Comparison of ENCODE assay signal across 8 cellular contexts in genomic region chr10:104327745-104328635, GRCh38. TPM values are rescaled to one million over a fixed set of nuclear protein-coding genes. Genes with fewer than 3 reads are reported as not detected.
A peak's percentile ranks its signal among the peaks of the same experiment; 100 is the strongest.
DNase-seq lines count a peak whose midpoint lies in the region; ATAC-seq and TF ChIP-seq lines count a peak whose summit lies in the region.

No MANE protein-coding gene starts in this region.

- H3K36me3 Mint-ChIP-seq in activated naive CD4-positive, alpha-beta T cell treated with anti-CD3 and anti-CD28 coated beads, Interleukin-2, amount 50 U/mL, for 72 hours: peaks cover 0 to 21% of the 10 kb centered on the region in 2 donors

- peak in 1 of 2 donors; percentile 21 for ATAC-seq in activated naive CD4-positive, alpha-beta T cell treated with anti-CD3 and anti-CD28 coated beads, Interleukin-2, amount 50 U/mL, for 72 hours
- ATAC-seq in left cardiac atrium (peak; percentile 5 to 9), HG03039 (IDR thresholded peaks at IDR 0.05; ENCODE audit: unreplicated experiment) (no peak), HG03520 (IDR thresholded peaks at IDR 0.05; ENCODE audit: unreplicated experiment) (no peak)

- peak overlapping the region; percentile 32 for H3K4me3 ChIP-seq in retinal pigment epithelial cell (ENCODE audit: low read length)

- DNase-seq in 8988T (peak; percentile 40), HS-5 (ENCODE audit: low read depth) (peak; percentile 68), left cardiac atrium (peak; percentile 71), retinal pigment epithelial cell (ENCODE audit: low read depth) (no peak), OCI-M1 (lab: John Stamatoyannopoulos, UW) (no peak)
- DNase-seq in activated naive CD4-positive, alpha-beta T cell treated with anti-CD3 and anti-CD28 coated beads, Interleukin-2, amount 50 U/mL, for 72 hours (ENCODE audit: low spot score in 2 of 2): peak in 1 of 2 donors; percentile 72

- intact Hi-C loops in left cardiac atrium (cut with DNase I): loop anchor here in 1 of 2 donors (2.0 kb wide), 1 partner anchor 17 kb away; no protein-coding TSS in a partner anchor

- no peak for TF ChIP-seq CTCF in retinal pigment epithelial cell (conservative IDR thresholded peaks at IDR 0.05; ENCODE audit: low read depth, low read length)

- H3K9me3 Mint-ChIP-seq in activated naive CD4-positive, alpha-beta T cell treated with anti-CD3 and anti-CD28 coated beads, Interleukin-2, amount 50 U/mL, for 72 hours: no peaks in the 10 kb centered on the region

- H3K27ac Mint-ChIP-seq in activated naive CD4-positive, alpha-beta T cell treated with anti-CD3 and anti-CD28 coated beads, Interleukin-2, amount 50 U/mL, for 72 hours: peak overlapping the region; percentile 72 to 94

RNA-seq across cellular contexts. Expression of gene ITPRIP, which starts 10.3 kb away (rescaled TPM):
- 10 to 100 TPM; 19.6 to 26.1 TPM for total RNA-seq in activated naive CD4-positive, alpha-beta T cell treated with anti-CD3 and anti-CD28 coated beads, Interleukin-2, amount 50 U/mL, for 72 hours
- 10 to 100 TPM; 45.4 to 90.7 TPM for total RNA-seq in left cardiac atrium

RNA-seq across cellular contexts. Expression of gene CFAP58, which starts 25.6 kb away (rescaled TPM):
- total RNA-seq in activated naive CD4-positive, alpha-beta T cell treated with anti-CD3 and anti-CD28 coated beads, Interleukin-2, amount 50 U/mL, for 72 hours: 1 to 10 TPM; 1.3 to 1.5 TPM
- 1 to 10 TPM; 2.4 to 3.8 TPM for total RNA-seq in left cardiac atrium

RNA-seq across cellular contexts. Expression of gene GSTO2, which starts 59.0 kb away (rescaled TPM):
- 1 to 10 TPM; 1.4 to 1.6 TPM for total RNA-seq in activated naive CD4-positive, alpha-beta T cell treated with anti-CD3 and anti-CD28 coated beads, Interleukin-2, amount 50 U/mL, for 72 hours
- total RNA-seq in left cardiac atrium: under 1 TPM; 0.82 to 0.92 TPM

Comparison
In these comparisons a context has a peak if more than half of its experiments do, and no peak if none do; other contexts are left out.
1. DNase-seq: peak in 8988T (single experiment), HS-5 (single experiment) and left cardiac atrium (single experiment); none in retinal pigment epithelial cell (single experiment) and OCI-M1 (single experiment).
2. ATAC-seq: peak in left cardiac atrium (2 of 2); none in HG03039 (single experiment) and HG03520 (single experiment).